10 cellular contexts compared by ENCODE assay signal in genomic region chr6:129646617-129647016, GRCh38.
DNase-seq lines count a peak whose midpoint lies in the region; ATAC-seq and TF ChIP-seq lines count a peak whose summit lies in the region.
"Had no signal": no experiment of that assay in that cellular context is flagged by ENCODE, and none has a peak within 500 bp of the region (broad histone marks: within the 10 kb centered on the region; RNA-seq: fewer than 3 reads in every experiment).

No MANE protein-coding gene starts in this region.

- intact Hi-C loops in IMR-90 (cut with micrococcal nuclease) = no loop called here

- peak overlapping the region; percentile 93 for H4K5ac ChIP-seq in IMR-90 (ENCODE audit: low read depth, low read length)

- H3K4me3 ChIP-seq in IMR-90 (ENCODE audit: insufficient read depth, low read depth, low read length) = no peak overlapping the region; the same call in 1 of the 2 replicates
- H3K4me3 ChIP-seq: SJCRH30 had no signal

- DNase-seq in IMR-90 = peak; percentile 27
- no peak for DNase-seq in osteocyte (ENCODE audit: extremely low spot score, unreplicated experiment)
- DNase-seq in NCI-H1930 (lab: John Stamatoyannopoulos, UW) = no peak
- DNase-seq in NK-92 (lab: John Stamatoyannopoulos, UW; ENCODE audit: unreplicated experiment) = no peak
- no peak for DNase-seq in AG08396 (ENCODE audit: low spot score)
- no peak for DNase-seq in NCI-H774 (lab: John Stamatoyannopoulos, UW)
- DNase-seq: nephron progenitor cell, SJCRH30 had no signal

- BruUV-seq in IMR-90 (replicated peaks; lab: Mats Ljungman, UMichigan) = no TSS peak

- no peak overlapping the region for H2AK9ac ChIP-seq in IMR-90 (replicated peaks; ENCODE audit: low read depth, low read length, poor library complexity)

- H3K36me3 Mint-ChIP-seq in osteocyte (ENCODE audit: unreplicated experiment) = peaks cover 1% of the 10 kb centered on the region

- peak overlapping the region; percentile 95 for H3K4me2 ChIP-seq in IMR-90 (ENCODE audit: low read depth, low read length)

- WGBS in IMR-90 (ENCODE audit: extremely low coverage in 2 of 2, insufficient read length in 1 of 2), 2 experiments = no CpG with 5 or more reads among the region's 5 CpGs

- H3K27me3 Mint-ChIP-seq in osteocyte (ENCODE audit: unreplicated experiment) = no peaks in the 10 kb centered on the region

- TF ChIP-seq CTCF in IMR-90 (conservative IDR thresholded peaks at IDR 0.05; ENCODE audit: low read depth, low read length) = no peak
- no peak for TF ChIP-seq CTCF in osteocyte (IDR thresholded peaks at IDR 0.05)

- POLR2A ChIA-PET in IMR-90 (lab: Charles Lee; ENCODE audit: unreplicated experiment) = no interaction called here

- H3K4me1 Mint-ChIP-seq in osteocyte (ENCODE audit: unreplicated experiment) = peaks cover 60% of the 10 kb centered on the region

- H3K4ac ChIP-seq in IMR-90 (ENCODE audit: low read depth, low read length) = peak overlapping the region; percentile 14; the same call in 1 of the 2 replicates

- ATAC-seq in GM18907 (IDR thresholded peaks at IDR 0.05; ENCODE audit: unreplicated experiment) (peak; percentile 88), HG02642 (IDR thresholded peaks at IDR 0.05; ENCODE audit: poor library complexity, unreplicated experiment) (peak; percentile 86), IMR-90 (ENCODE audit: low read depth) (no peak)

- no peak for TF ChIP-seq POLR2A in IMR-90 (IDR thresholded peaks at IDR 0.05; ENCODE audit: low read depth, low read length)

- H3K27me3 ChIP-seq in IMR-90 (ENCODE audit: control insufficient read depth, insufficient read depth, low read length) = no peaks in the 10 kb centered on the region
- H3K27me3 ChIP-seq: SJCRH30 had no signal

- peak overlapping the region; percentile 2; the same call in 1 of the 2 replicates for H3K23ac ChIP-seq in IMR-90 (ENCODE audit: low read depth, low read length)

- H3K9me1 ChIP-seq in IMR-90 (ENCODE audit: insufficient read depth, low read length) = peaks cover 6% of the 10 kb centered on the region

- H2BK120ac ChIP-seq in IMR-90 (ENCODE audit: low read depth, low read length) = peak overlapping the region; percentile 63; the same call in 1 of the 2 replicates

- peak overlapping the region; percentile 64 to 77; a peak in 3 of 4 replicates for H4K8ac ChIP-seq in IMR-90 (ENCODE audit: low read depth in 2 of 2, low read length in 2 of 2)

- CTCF ChIA-PET in IMR-90 (lab: Yijun Ruan, JAX) = interaction anchor here (1.1 kb wide), 1 partner anchor 37 kb away, joined by 3 read pairs; no protein-coding TSS in a partner anchor

- dilution Hi-C loops in IMR-90 (cut with HindIII; ENCODE audit: low sequenced_read_pairs, unreplicated experiment) = no loop called here

- H3K4me1 ChIP-seq in IMR-90 (ENCODE audit: control insufficient read depth, insufficient read depth, low read length) = peaks cover 17% of the 10 kb centered on the region

- no peaks in the 10 kb centered on the region for H3K36me3 ChIP-seq in IMR-90 (ENCODE audit: control insufficient read depth, insufficient read depth, low read length)
- H3K36me3 ChIP-seq: SJCRH30 had no signal

- no peak overlapping the region for H2AK5ac ChIP-seq in IMR-90 (ENCODE audit: low read depth, low read length)

- H3K9me3 ChIP-seq in IMR-90 (ENCODE audit: control insufficient read depth, insufficient read depth, low read length) = no peaks in the 10 kb centered on the region
- H3K9me3 ChIP-seq: SJCRH30 had no signal

- H2AFZ ChIP-seq in IMR-90 (replicated peaks; ENCODE audit: low read length, poor library complexity) = no peak overlapping the region

- in situ Hi-C loops in IMR-90 (cut with MboI; ENCODE audit: low sequenced_read_pairs) = no loop called here

- no peak overlapping the region; the same call in 1 of the 2 replicates for H4K91ac ChIP-seq in IMR-90 (ENCODE audit: insufficient read depth, low read depth, low read length)

- H2BK5ac ChIP-seq in IMR-90 (ENCODE audit: low read depth, low read length, poor library complexity, severe bottlenecking) = no peak overlapping the region

- no peaks in the 10 kb centered on the region for H4K20me1 ChIP-seq in IMR-90 (ENCODE audit: insufficient read depth, low read length)

- H3K9me3 Mint-ChIP-seq in osteocyte (ENCODE audit: unreplicated experiment) = no peaks in the 10 kb centered on the region
- H3K9me3 Mint-ChIP-seq: nephron progenitor cell had no signal

- peak overlapping the region; percentile 88 for H3K27ac Mint-ChIP-seq in osteocyte (ENCODE audit: unreplicated experiment)
- H3K27ac Mint-ChIP-seq: nephron progenitor cell had no signal

- peaks cover 34 to 39% of the 10 kb centered on the region in 2 experiments for H3K79me1 ChIP-seq in IMR-90 (ENCODE audit: low read depth in 1 of 2, low read length in 2 of 2)

- peak overlapping the region; percentile 29; the same call in 1 of the 2 replicates for H3K9ac ChIP-seq in IMR-90 (ENCODE audit: low read depth, low read length)

- no peak overlapping the region; the same call in 2 of the 3 replicates for H2BK15ac ChIP-seq in IMR-90 (ENCODE audit: low read depth, low read length)

- H3K18ac ChIP-seq in IMR-90 (ENCODE audit: low read depth, low read length) = peak overlapping the region; percentile 94

- H3K56ac ChIP-seq in IMR-90 (ENCODE audit: extremely low read depth, insufficient read depth, low read length) = no peak overlapping the region

- H3K27ac ChIP-seq in IMR-90 (ENCODE audit: insufficient read depth, low read length) = no peak overlapping the region
- H3K27ac ChIP-seq: SJCRH30 had no signal

- no peak for TF ChIP-seq RAD21 in IMR-90 (IDR thresholded peaks at IDR 0.05; ENCODE audit: low read length)

- peak overlapping the region; percentile 50 for H3K14ac ChIP-seq in IMR-90 (replicated peaks; ENCODE audit: low read depth, low read length)

- H2BK20ac ChIP-seq in IMR-90 (ENCODE audit: low read depth, low read length) = peak overlapping the region; percentile 43; the same call in 1 of the 2 replicates

- peak overlapping the region; percentile 11 for H3K4me3 Mint-ChIP-seq in osteocyte (ENCODE audit: unreplicated experiment)
- H3K4me3 Mint-ChIP-seq: nephron progenitor cell had no signal

TF ChIP-seq in IMR-90, 13 proteins besides CTCF, POLR2A, EP300 and RAD21:
- TF ChIP-seq MAZ (IDR thresholded peaks at IDR 0.05; ENCODE audit: borderline replicate concordance, low read depth, low read length) (no peak), MXI1 (IDR thresholded peaks at IDR 0.05; ENCODE audit: borderline replicate concordance, low read depth, low read length) (no peak), BHLHE40 (IDR thresholded peaks at IDR 0.05; ENCODE audit: low read depth, low read length) (no peak), CEBPB (IDR thresholded peaks at IDR 0.05; ENCODE audit: low read depth, low read length) (no peak), SMC3 (IDR thresholded peaks at IDR 0.05; ENCODE audit: low read depth, low read length) (no peak), CHD1 (IDR thresholded peaks at IDR 0.05; ENCODE audit: low read depth, low read length) (no peak), RCOR1 (IDR thresholded peaks at IDR 0.05; ENCODE audit: insufficient replicate concordance, low read length) (no peak), MAFK (IDR thresholded peaks at IDR 0.05; ENCODE audit: low read depth, low read length) (no peak), NFE2L2 (IDR thresholded peaks at IDR 0.05; ENCODE audit: low read depth, low read length) (no peak), RFX5 (IDR thresholded peaks at IDR 0.05; ENCODE audit: low read depth, low read length) (no peak), ELK1 (IDR thresholded peaks at IDR 0.05; ENCODE audit: borderline replicate concordance, low read depth, low read length) (no peak), USF2 (IDR thresholded peaks at IDR 0.05; ENCODE audit: low read depth, low read length) (no peak), FOS (IDR thresholded peaks at IDR 0.05; ENCODE audit: low read depth, low read length) (no peak)
